11 cellular contexts compared by ENCODE assay signal in the genomic region with DNA sequence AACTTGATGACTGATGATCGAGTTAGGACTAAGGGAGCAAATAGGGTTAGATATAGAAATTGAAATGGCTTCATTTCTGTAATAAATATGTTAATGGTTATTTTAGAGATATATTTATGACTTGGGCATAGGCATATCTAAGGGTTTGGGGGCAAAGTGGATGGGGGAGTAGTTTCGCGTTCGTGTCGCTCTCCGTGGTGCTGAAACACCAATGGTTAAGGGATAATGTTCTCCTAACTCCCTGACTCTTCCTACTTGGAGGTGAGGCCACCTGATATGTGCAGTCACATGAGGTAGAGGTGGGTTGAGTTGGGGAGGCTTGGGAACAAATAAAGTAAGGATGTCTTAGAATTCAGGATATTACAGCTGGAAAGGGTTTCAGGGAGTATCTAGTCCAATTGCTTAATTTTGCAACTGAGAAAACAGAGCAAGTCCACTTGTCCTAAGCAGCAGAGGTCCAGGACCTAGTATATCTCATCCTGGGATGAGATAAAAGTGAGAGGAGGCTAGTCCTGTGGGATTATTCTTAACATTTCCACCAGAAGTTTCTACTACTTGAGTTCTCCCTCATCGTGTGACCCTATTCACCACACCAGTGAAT. TPM values are rescaled to one million over a fixed set of nuclear protein-coding genes. Genes with fewer than 3 reads are reported as not detected.
DNase-seq lines count a peak whose midpoint lies in the region; ATAC-seq, FAIRE-seq and TF ChIP-seq lines count a peak whose summit lies in the region.
"Had no signal": no experiment of that assay in that cellular context is flagged by ENCODE, and none has a peak within 500 bp of the region (broad histone marks: within the 10 kb centered on the region; RNA-seq: fewer than 3 reads in every experiment).

No MANE protein-coding gene starts in this region.

- H3K79me2 ChIP-seq in endothelial cell of umbilical vein (ENCODE audit: control insufficient read depth, insufficient read depth, low read length) = no peaks in the 10 kb centered on the region

- no peaks in the 10 kb centered on the region for H3K9me1 ChIP-seq in endothelial cell of umbilical vein (replicated peaks; ENCODE audit: control insufficient read depth, extremely low read depth, insufficient read depth, low read length)

- no peak overlapping the region for H2AFZ ChIP-seq in endothelial cell of umbilical vein (ENCODE audit: low read depth, low read length)

- no peak overlapping the region for H3K4me3 ChIP-seq in endothelial cell of umbilical vein (replicated peaks in 1 of 3; ENCODE audit: insufficient read depth in 1 of 3, low read depth in 1 of 3, low read length in 3 of 3)

- BruUV-seq in endothelial cell of umbilical vein (replicated peaks; lab: Mats Ljungman, UMichigan) = no TSS peak

- H3K27me3 ChIP-seq in endothelial cell of umbilical vein (ENCODE audit: control insufficient read depth in 2 of 2, insufficient read depth in 2 of 2, low read length in 2 of 2) = peaks cover 8 to 22% of the 10 kb centered on the region in 2 experiments

- no peak overlapping the region for H3K27ac ChIP-seq in endothelial cell of umbilical vein (ENCODE audit: insufficient read depth, low read depth, low read length)

- H3K9me3 ChIP-seq in endothelial cell of umbilical vein (replicated peaks; ENCODE audit: control insufficient read depth, insufficient read depth, low read length) = no peaks in the 10 kb centered on the region

- POLR2A ChIA-PET in endothelial cell of umbilical vein (lab: Charles Lee) = no interaction called here

- H3K4me2 ChIP-seq in endothelial cell of umbilical vein (ENCODE audit: insufficient read depth, low read length) = no peak overlapping the region

- H3K9ac ChIP-seq in endothelial cell of umbilical vein (replicated peaks; ENCODE audit: extremely low read depth, insufficient read depth, low read length) = no peak overlapping the region

- DNase-seq in A172 (ENCODE audit: low spot score) (peak; percentile 63), GM19238 (ENCODE audit: insufficient read length, low spot score) (peak; percentile 3), RPMI7951 (ENCODE audit: low read depth) (peak; percentile 32), endothelial cell of umbilical vein (ENCODE audit: low read depth, low spot score) (peak; percentile 36), NCI-H1092 (lab: John Stamatoyannopoulos, UW) (no peak), activated gamma-delta T cell (lab: John Stamatoyannopoulos, UW) (no peak)
- DNase-seq in stimulated activated naive CD4-positive, alpha-beta T cell (lab: John Stamatoyannopoulos, UW) = no peak
- DNase-seq: COR-L47 had no signal

- H4K20me1 ChIP-seq in endothelial cell of umbilical vein (replicated peaks; ENCODE audit: control insufficient read depth, extremely low read depth, insufficient read depth, low read length) = no peaks in the 10 kb centered on the region

- intact Hi-C loops in endothelial cell of umbilical vein (cut with micrococcal nuclease) = no loop called here

- dilution Hi-C loops in endothelial cell of umbilical vein (cut with MboI; ENCODE audit: extremely low pct_ligation_motif_present, low sequenced_read_pairs) = no loop called here

- CTCF ChIA-PET in endothelial cell of umbilical vein (lab: Charles Lee) = no interaction called here

- FAIRE-seq in endothelial cell of umbilical vein (lab: Jason Lieb, UNC) = no peak
- FAIRE-seq: endometrium had no signal

- no peaks in the 10 kb centered on the region for H3K36me3 ChIP-seq in endothelial cell of umbilical vein (ENCODE audit: control insufficient read depth in 2 of 2, extremely low read depth in 1 of 2, insufficient read depth in 2 of 2, low read length in 2 of 2)

- no peak for ATAC-seq in HG03135 (IDR thresholded peaks at IDR 0.05; ENCODE audit: unreplicated experiment)
- ATAC-seq: activated T-cell treated with anti-CD3 and anti-CD28 coated beads, Interleukin-2, amount 50 U/mL, for 72 hours had no signal

- TF ChIP-seq CTCF in endothelial cell of umbilical vein (IDR thresholded peaks at IDR 0.05; ENCODE audit: extremely low read depth in 1 of 2, insufficient read depth in 1 of 2, low read depth in 1 of 2, low read length in 2 of 2) = no peak

- no peak for TF ChIP-seq POLR2A in endothelial cell of umbilical vein (IDR thresholded peaks at IDR 0.05; ENCODE audit: low read depth, low read length)

- no peaks in the 10 kb centered on the region for H3K4me1 ChIP-seq in endothelial cell of umbilical vein (ENCODE audit: control insufficient read depth, extremely low read depth, insufficient read depth, low read length)

TF ChIP-seq in endothelial cell of umbilical vein, 7 proteins besides CTCF, POLR2A, EP300 and RAD21:
- no peak for TF ChIP-seq JUN (IDR thresholded peaks at IDR 0.05; ENCODE audit: borderline replicate concordance, insufficient read depth, insufficient read length, low read depth)
- TF ChIP-seq MYC (IDR thresholded peaks at IDR 0.05; ENCODE audit: low read depth, low read length) = no peak
- TF ChIP-seq, protein P1, sequence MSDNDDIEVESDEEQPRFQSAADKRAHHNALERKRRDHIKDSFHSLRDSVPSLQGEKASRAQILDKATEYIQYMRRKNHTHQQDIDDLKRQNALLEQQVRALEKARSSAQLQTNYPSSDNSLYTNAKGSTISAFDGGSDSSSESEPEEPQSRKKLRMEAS (IDR thresholded peaks at IDR 0.05; ENCODE audit: insufficient read depth, insufficient read length) = no peak
- TF ChIP-seq EZH2 (IDR thresholded peaks at IDR 0.05; ENCODE audit: borderline replicate concordance, low read depth, low read length, severe bottlenecking) = no peak
- TF ChIP-seq FOS (IDR thresholded peaks at IDR 0.05; ENCODE audit: borderline replicate concordance, insufficient read depth, low read length) = no peak
- TF ChIP-seq GATA2 (IDR thresholded peaks at IDR 0.05; ENCODE audit: insufficient read depth, insufficient read length, low read depth, low read length) = no peak
- no peak for TF ChIP-seq POLR2AphosphoS5 (IDR thresholded peaks at IDR 0.05; ENCODE audit: insufficient read depth, low read depth, low read length)

RNA-seq across cellular contexts. Expression of a gene that starts 44.0 kb away (rescaled TPM):
- total RNA-seq in A172 (2014; rRNA removed; shearing (Covaris generic)) = 98.8 and 137 TPM in 2 replicates
- 26.4 and 35.8 TPM in 2 replicates for total RNA-seq in RPMI7951 (2014; rRNA removed; shearing (Covaris generic))
- 262 and 263 TPM in 2 replicates for total RNA-seq in endothelial cell of umbilical vein
- polyA plus RNA-seq in endothelial cell of umbilical vein = 50.8 and 55.9 TPM in 2 replicates
- polyA plus RNA-seq in endothelial cell of umbilical vein (2011; cell fraction: cytosol; rRNA removed) = 38.6 and 41.2 TPM in 2 replicates
- polyA plus RNA-seq in endothelial cell of umbilical vein (2011; cell fraction: nucleus; rRNA removed) = 57.7 and 62.1 TPM in 2 replicates
- 61.2 and 80.8 TPM in 2 replicates for polyA plus RNA-seq in endothelial cell of umbilical vein (2012)
- polyA minus RNA-seq in endothelial cell of umbilical vein = 303 and 314 TPM in 2 replicates
- not detected for polyA minus RNA-seq in endothelial cell of umbilical vein (2011; cell fraction: cytosol; rRNA and poly(A)+ RNA removed)
- polyA minus RNA-seq in endothelial cell of umbilical vein (2011; cell fraction: nucleus; rRNA and poly(A)+ RNA removed) = 184 and 190 TPM in 2 replicates

Comparison
In these comparisons a context has a peak if more than half of its experiments do, and no peak if none do; other contexts are left out.
1. DNase-seq: peak in A172 (single experiment), GM19238 (single experiment), RPMI7951 (single experiment) and endothelial cell of umbilical vein (single experiment); none in stimulated activated naive CD4-positive, alpha-beta T cell (0 of 6), NCI-H1092 (single experiment) and activated gamma-delta T cell (single experiment).